ENCODE assay signal across 10 cellular contexts in genomic region chr2:15729709-15730544, GRCh38.
DNase-seq lines count a peak whose midpoint lies in the region; ATAC-seq and TF ChIP-seq lines count a peak whose summit lies in the region.
"Had no signal": no experiment of that assay in that cellular context is flagged by ENCODE, and none has a peak within 500 bp of the region (broad histone marks: within the 10 kb centered on the region; RNA-seq: fewer than 3 reads in every experiment).

No MANE protein-coding gene starts in this region.

- TF ChIP-seq POLR2A in esophagus squamous epithelium (IDR thresholded peaks at IDR 0.05): no peak
- no peak for TF ChIP-seq POLR2A in suprapubic skin (IDR thresholded peaks at IDR 0.05)

- H3K9me2 ChIP-seq in GM23338 (ENCODE audit: insufficient read depth): no peaks in the 10 kb centered on the region

- H3K9me3 Mint-ChIP-seq in GM23338: no peaks in the 10 kb centered on the region

- H3K4me1 ChIP-seq in esophagus squamous epithelium: peaks cover 0 to 52% (median 28%) of the 10 kb centered on the region in 3 donors
- H3K4me1 ChIP-seq in GM23338 (ENCODE audit: insufficient read depth): no peaks in the 10 kb centered on the region
- peaks cover 18% of the 10 kb centered on the region for H3K4me1 ChIP-seq in suprapubic skin

- POLR2A ChIA-PET in HEK293T (lab: Yijun Ruan, JAX): interaction anchor here (0.8 kb wide), 1 partner anchor 11 kb away, joined by 3 read pairs; no protein-coding TSS in a partner anchor

- H3K4me1 Mint-ChIP-seq in GM23338: peaks cover 11% of the 10 kb centered on the region; the same call in 1 of the 3 replicates

- no peak overlapping the region for H3K4me2 ChIP-seq in GM23338

- TF ChIP-seq CTCF in esophagus squamous epithelium (IDR thresholded peaks at IDR 0.05) (no peak), GM23338 (conservative IDR thresholded peaks at IDR 0.05; ENCODE audit: low read depth in 2 of 2) (no peak), suprapubic skin (IDR thresholded peaks at IDR 0.05) (no peak)

- peaks cover 2% of the 10 kb centered on the region for H3K27me3 Mint-ChIP-seq in GM23338 (ENCODE audit: insufficient read depth, low read depth, poor library complexity)

- H3K36me3 ChIP-seq in esophagus squamous epithelium (no peaks in the 10 kb centered on the region), GM23338 (ENCODE audit: insufficient read depth) (no peaks in the 10 kb centered on the region), suprapubic skin (no peaks in the 10 kb centered on the region)
- H3K36me3 ChIP-seq: pancreas had no signal

- DNase-seq in COLO829 (ENCODE audit: low spot score): peak; percentile 25
- peak; percentile 43 to 58 for DNase-seq in NCI-H1930 (lab: John Stamatoyannopoulos, UW)
- DNase-seq in globus pallidus (ENCODE audit: low spot score): peak; percentile 23
- no peak for DNase-seq in esophagus squamous epithelium (lab: John Stamatoyannopoulos, UW)
- no peak for DNase-seq in GM23338 (ENCODE audit: low spot score)
- DNase-seq in HEK293T (ENCODE audit: extremely low spot score): no peak
- no peak for DNase-seq in suprapubic skin (ENCODE audit: low spot score in 2 of 2)
- DNase-seq: NCI-H2171 treated with DMSO at 0.1 percent for 48 hours had no signal

- peaks cover 0 to 31% (median 0%) of the 10 kb centered on the region in 4 donors for H3K27me3 ChIP-seq in esophagus squamous epithelium
- H3K27me3 ChIP-seq in GM23338 (ENCODE audit: insufficient read depth): no peaks in the 10 kb centered on the region
- peaks cover 8% of the 10 kb centered on the region for H3K27me3 ChIP-seq in suprapubic skin
- H3K27me3 ChIP-seq: pancreas had no signal

- ATAC-seq in GM21786 (IDR thresholded peaks at IDR 0.05; ENCODE audit: unreplicated experiment) (peak; percentile 6), GM23338 (no peak)

- TF ChIP-seq EP300 in suprapubic skin (IDR thresholded peaks at IDR 0.05): no peak

- H3K4me3 ChIP-seq in esophagus squamous epithelium (no peak overlapping the region), GM23338 (no peak overlapping the region), suprapubic skin (no peak overlapping the region)
- H3K4me3 ChIP-seq: pancreas had no signal

- H3K27ac Mint-ChIP-seq in GM23338: no peak overlapping the region

- CTCF ChIA-PET in HEK293T (lab: Yijun Ruan, JAX): no interaction called here

- WGBS in esophagus squamous epithelium, 2 donors: 55 to 69% methylated on average over 8 to 10 of the region's 10 CpGs
- 81% methylated on average over 10 of the region's 10 CpGs for WGBS in suprapubic skin

- H4K20me1 ChIP-seq in GM23338 (replicated peaks; ENCODE audit: insufficient read depth): no peaks in the 10 kb centered on the region

- H3K27ac ChIP-seq in esophagus squamous epithelium (no peak overlapping the region), GM23338 (ENCODE audit: low read depth) (no peak overlapping the region), suprapubic skin (no peak overlapping the region)

- H3K9me3 ChIP-seq in esophagus squamous epithelium: no peaks in the 10 kb centered on the region
- H3K9me3 ChIP-seq in suprapubic skin: no peaks in the 10 kb centered on the region
- H3K9me3 ChIP-seq: pancreas had no signal

- no peak overlapping the region for H3K4me3 Mint-ChIP-seq in GM23338

- H3K36me3 Mint-ChIP-seq in GM23338 (ENCODE audit: low read depth): no peaks in the 10 kb centered on the region

- H2AFZ ChIP-seq in GM23338: no peak overlapping the region

- H3F3A ChIP-seq in GM23338 (replicated peaks; ENCODE audit: low read depth): no peaks in the 10 kb centered on the region

- intact Hi-C loops in esophagus squamous epithelium (cut with DNase I): no loop called here

- H3K79me2 ChIP-seq in GM23338 (replicated peaks; ENCODE audit: insufficient read depth): no peaks in the 10 kb centered on the region

TF ChIP-seq in GM23338, 12 proteins besides CTCF, POLR2A, EP300 and RAD21 (continues in another document):
- no peak for TF ChIP-seq JUNB (IDR thresholded peaks at IDR 0.05; ENCODE audit: unreplicated experiment)
- no peak for TF ChIP-seq ZNF331 (CRISPR knock-in tag; IDR thresholded peaks at IDR 0.05; ENCODE audit: low read depth)
- no peak for TF ChIP-seq STAT1 (IDR thresholded peaks at IDR 0.05; ENCODE audit: unreplicated experiment)
- TF ChIP-seq, protein P1, sequence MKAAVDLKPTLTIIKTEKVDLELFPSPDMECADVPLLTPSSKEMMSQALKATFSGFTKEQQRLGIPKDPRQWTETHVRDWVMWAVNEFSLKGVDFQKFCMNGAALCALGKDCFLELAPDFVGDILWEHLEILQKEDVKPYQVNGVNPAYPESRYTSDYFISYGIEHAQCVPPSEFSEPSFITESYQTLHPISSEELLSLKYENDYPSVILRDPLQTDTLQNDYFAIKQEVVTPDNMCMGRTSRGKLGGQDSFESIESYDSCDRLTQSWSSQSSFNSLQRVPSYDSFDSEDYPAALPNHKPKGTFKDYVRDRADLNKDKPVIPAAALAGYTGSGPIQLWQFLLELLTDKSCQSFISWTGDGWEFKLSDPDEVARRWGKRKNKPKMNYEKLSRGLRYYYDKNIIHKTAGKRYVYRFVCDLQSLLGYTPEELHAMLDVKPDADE (IDR thresholded peaks at IDR 0.05): no peak

TF ChIP-seq in HEK293T, 16 proteins besides CTCF, POLR2A, EP300 and RAD21:
- TF ChIP-seq CTBP1 (IDR thresholded peaks at IDR 0.05; ENCODE audit: borderline replicate concordance) (no peak), SUZ12 (IDR thresholded peaks at IDR 0.05) (no peak), PKNOX1 (IDR thresholded peaks at IDR 0.05) (no peak), FOXK2 (IDR thresholded peaks at IDR 0.05) (no peak), NFRKB (IDR thresholded peaks at IDR 0.05) (no peak), LEF1 (IDR thresholded peaks at IDR 0.05; ENCODE audit: borderline replicate concordance) (no peak), ZNF384 (IDR thresholded peaks at IDR 0.05) (no peak), L3MBTL2 (conservative IDR thresholded peaks at IDR 0.05) (no peak)

Comparison
In these comparisons a context has a peak if more than half of its experiments do, and no peak if none do; other contexts are left out.
1. DNase-seq: peak in COLO829 (single experiment), NCI-H1930 (2 of 2) and globus pallidus (single experiment); none in esophagus squamous epithelium (single experiment), GM23338 (single experiment), HEK293T (single experiment) and suprapubic skin (0 of 2).